In genomic region chr9:134175291-134175807, GRCh38 we compare ENCODE assay signal across 15 cellular contexts. TPM values are rescaled to one million over a fixed set of nuclear protein-coding genes. Genes with fewer than 3 reads are reported as not detected.
DNase-seq lines count a peak whose midpoint lies in the region; ATAC-seq, FAIRE-seq and TF ChIP-seq lines count a peak whose summit lies in the region.
"Had no signal": no experiment of that assay in that cellular context is flagged by ENCODE, and none has a peak within 500 bp of the region (broad histone marks: within the 10 kb centered on the region; RNA-seq: fewer than 3 reads in every experiment).

No MANE protein-coding gene starts in this region.

- ATAC-seq in sciatic nerve, result no peak
- no peak for ATAC-seq in GM18868 (IDR thresholded peaks at IDR 0.05; ENCODE audit: unreplicated experiment)
- ATAC-seq in HG03139 (IDR thresholded peaks at IDR 0.05; ENCODE audit: unreplicated experiment), result no peak

- no peaks in the 10 kb centered on the region for H3K36me3 ChIP-seq in NT2/D1 (ENCODE audit: insufficient read depth, insufficient read length, low read length)

- no peak for FAIRE-seq in GM12892 (lab: Jason Lieb, UNC)
- FAIRE-seq: colon, keratinocyte had no signal

- H3K27me3 ChIP-seq in NT2/D1 (ENCODE audit: insufficient read depth, insufficient read length), result no peaks in the 10 kb centered on the region
- H3K27me3 ChIP-seq: testis had no signal

- no peak for TF ChIP-seq POLR2A in GM12892 (IDR thresholded peaks at IDR 0.05; ENCODE audit: low read depth, low read length)

- H3K9me3 ChIP-seq in NT2/D1 (ENCODE audit: insufficient read depth, low read length), result no peaks in the 10 kb centered on the region
- H3K9me3 ChIP-seq: testis had no signal

- H3K9ac ChIP-seq in NT2/D1 (ENCODE audit: insufficient read length, low read depth), result peak overlapping the region; percentile 61

- H3K4me3 ChIP-seq in NT2/D1 (ENCODE audit: insufficient read length, low read depth), result no peak overlapping the region
- H3K4me3 ChIP-seq: testis had no signal

- intact Hi-C loops in sciatic nerve (cut with DNase I), result loop anchor here (10.0 kb wide), 1 partner anchor 149 kb away; the partner anchor contains the start of gene RXRA

- peaks cover 33% of the 10 kb centered on the region for H3K4me1 ChIP-seq in NT2/D1 (ENCODE audit: insufficient read depth, insufficient read length)

- DNase-seq in GM12892 (ENCODE audit: insufficient read length), result peak; percentile 57
- DNase-seq in NT2/D1 (ENCODE audit: low read depth, low spot score), result no peak
- DNase-seq in germinal center (ENCODE audit: low spot score), result peak; percentile 56
- DNase-seq in sciatic nerve (ENCODE audit: low spot score), result peak; percentile 62
- no peak for DNase-seq in kidney glomerular epithelial cell (lab: John Stamatoyannopoulos, UW)
- DNase-seq in activated CD8-positive, alpha-beta memory T cell treated with anti-CD3 and anti-CD28 coated beads, Interleukin-2, amount 50 U/mL, for 4 hours, result no peak
- DNase-seq: activated CD8-positive, alpha-beta memory T cell treated with anti-CD3 and anti-CD28 coated beads, Interleukin-2, amount 50 U/mL, for 48 hours; DMS 273 treated with DMSO at 0.1 percent for 48 hours; MM.1S; SHP77 treated with DMSO at 0.1 percent for 48 hours; testis had no signal

RNA-seq across cellular contexts. Expression of gene RNU6ATAC, which starts 11.0 kb away (rescaled TPM):
- not detected for polyA plus RNA-seq in GM12892 (2012; ENCODE audit: missing spikeins)
- 193 TPM for total RNA-seq in sciatic nerve
- total RNA-seq: testis had no signal
- polyA plus RNA-seq: keratinocyte had no signal

RNA-seq across cellular contexts. Expression of gene WDR5, which starts 39.5 kb away (rescaled TPM):
- 23.4 TPM for polyA plus RNA-seq in GM12892 (2012; ENCODE audit: missing spikeins)
- total RNA-seq in sciatic nerve, result 24.9 TPM

Comparison
In these comparisons a context has a peak if more than half of its experiments do, and no peak if none do; other contexts are left out.
1. DNase-seq: peak in GM12892 (single experiment), germinal center (single experiment) and sciatic nerve (single experiment); none in NT2/D1 (single experiment), kidney glomerular epithelial cell (single experiment) and activated CD8-positive, alpha-beta memory T cell treated with anti-CD3 and anti-CD28 coated beads, Interleukin-2, amount 50 U/mL, for 4 hours (single experiment).